10 cellular contexts compared by ENCODE assay signal in genomic region chr2:53473236-53473635, GRCh38.
A peak's percentile ranks its signal among the peaks of the same experiment; 100 is the strongest.
DNase-seq lines count a peak whose midpoint lies in the region; ATAC-seq, FAIRE-seq and TF ChIP-seq lines count a peak whose summit lies in the region.
"Had no signal": no experiment of that assay in that cellular context is flagged by ENCODE, and none has a peak within 500 bp of the region (broad histone marks: within the 10 kb centered on the region; RNA-seq: fewer than 3 reads in every experiment).

No MANE protein-coding gene starts in this region.

- H3K4me3 Mint-ChIP-seq in activated CD8-positive, alpha-beta T cell treated with anti-CD3 and anti-CD28 coated beads, Interleukin-2, amount 10 ng/mL, durations not matched to agents 7 days and 5 days, result no peak overlapping the region

- H3K27ac Mint-ChIP-seq in activated naive CD4-positive, alpha-beta T cell treated with anti-CD3 and anti-CD28 coated beads, Interleukin-2, amount 50 U/mL, for 72 hours, result no peak overlapping the region
- H3K27ac Mint-ChIP-seq in activated CD8-positive, alpha-beta T cell treated with anti-CD3 and anti-CD28 coated beads, Interleukin-2, amount 10 ng/mL, durations not matched to agents 7 days and 5 days, result no peak overlapping the region

- FAIRE-seq in kidney (lab: Jason Lieb, UNC), result no peak

- TF ChIP-seq CTCF in PC-9 (conservative IDR thresholded peaks at IDR 0.05), result 0 out of 2 replicates have a peak, but pooled peaks have one; percentile 22
- TF ChIP-seq CTCF in kidney (IDR thresholded peaks at IDR 0.05; ENCODE audit: borderline replicate concordance, extremely low read depth, insufficient read depth), result peak; percentile 22

- H3K9ac ChIP-seq in kidney (ENCODE audit: low read length in 2 of 2), result no peak overlapping the region

- H3K27me3 ChIP-seq in PC-9 (ENCODE audit: insufficient read depth, low read depth), result no peaks in the 10 kb centered on the region

- H3K4me3 ChIP-seq in PC-9 (no peak overlapping the region), kidney (ENCODE audit: low read length in 2 of 2) (no peak overlapping the region)

- H3K4me2 ChIP-seq in PC-9, result no peak overlapping the region

- peak; percentile 50 for ATAC-seq in HG02759 (IDR thresholded peaks at IDR 0.05; ENCODE audit: unreplicated experiment)
- no peak for ATAC-seq in GM21528 (IDR thresholded peaks at IDR 0.05; ENCODE audit: low FRiP score, unreplicated experiment)
- no peak for ATAC-seq in activated naive CD4-positive, alpha-beta T cell treated with anti-CD3 and anti-CD28 coated beads, Interleukin-2, amount 50 U/mL, for 72 hours
- no peak for ATAC-seq in activated CD8-positive, alpha-beta T cell treated with anti-CD3 and anti-CD28 coated beads, Interleukin-2, amount 10 ng/mL, durations not matched to agents 7 days and 5 days

- POLR2A ChIA-PET in PC-9 (lab: Charles Lee; ENCODE audit: unreplicated experiment), result no interaction called here
- POLR2A ChIA-PET in activated CD8-positive, alpha-beta T cell treated with anti-CD3 and anti-CD28 coated beads, Interleukin-2, amount 10 ng/mL, durations not matched to agents 7 days and 5 days (lab: Charles Lee), result no interaction called here

- intact Hi-C loops in PC-9 (cut with micrococcal nuclease; ENCODE audit: unreplicated experiment), result loop anchor here (10.0 kb wide), 1 partner anchor 268 kb away; no protein-coding TSS in a partner anchor
- intact Hi-C loops in kidney (cut with DNase I), result no loop called here

- CTCF ChIA-PET in PC-9 (lab: Charles Lee), result no interaction called here
- CTCF ChIA-PET in activated CD8-positive, alpha-beta T cell treated with anti-CD3 and anti-CD28 coated beads, Interleukin-2, amount 10 ng/mL, durations not matched to agents 7 days and 5 days (lab: Charles Lee), result no interaction called here

- H4K20me1 ChIP-seq in PC-9 (ENCODE audit: insufficient read depth), result no peaks in the 10 kb centered on the region

- H3K4me1 ChIP-seq in PC-9 (replicated peaks; ENCODE audit: insufficient read depth) (peaks cover 43% of the 10 kb centered on the region), kidney (ENCODE audit: control insufficient read depth in 1 of 2, insufficient read depth in 1 of 2, low read depth in 1 of 2, low read length in 2 of 2) (no peaks in the 10 kb centered on the region)

- H2AFZ ChIP-seq in PC-9, result no peak overlapping the region

- H3K79me2 ChIP-seq in PC-9 (ENCODE audit: low read depth), result no peaks in the 10 kb centered on the region

- H3K9me3 ChIP-seq in PC-9 (ENCODE audit: insufficient read depth, low read depth) (no peaks in the 10 kb centered on the region; the same call in 1 of the 2 replicates), kidney (ENCODE audit: control insufficient read depth in 1 of 2, low read length in 2 of 2) (no peaks in the 10 kb centered on the region)

- H3K9me3 Mint-ChIP-seq in activated naive CD4-positive, alpha-beta T cell treated with anti-CD3 and anti-CD28 coated beads, Interleukin-2, amount 50 U/mL, for 72 hours, result peaks cover 0 to 2% of the 10 kb centered on the region in 2 donors
- H3K9me3 Mint-ChIP-seq in activated CD8-positive, alpha-beta T cell treated with anti-CD3 and anti-CD28 coated beads, Interleukin-2, amount 10 ng/mL, durations not matched to agents 7 days and 5 days (ENCODE audit: insufficient read depth), result no peaks in the 10 kb centered on the region

- no peaks in the 10 kb centered on the region for H3K9me2 ChIP-seq in PC-9 (ENCODE audit: insufficient read depth)

- H3K4me1 Mint-ChIP-seq in activated CD8-positive, alpha-beta T cell treated with anti-CD3 and anti-CD28 coated beads, Interleukin-2, amount 10 ng/mL, durations not matched to agents 7 days and 5 days (ENCODE audit: low read depth), result no peaks in the 10 kb centered on the region

- no peaks in the 10 kb centered on the region for H3K27me3 Mint-ChIP-seq in activated CD8-positive, alpha-beta T cell treated with anti-CD3 and anti-CD28 coated beads, Interleukin-2, amount 10 ng/mL, durations not matched to agents 7 days and 5 days (ENCODE audit: low read depth)

- DNase-seq in DMS53 treated with DMSO at 0.1 percent for 48 hours (lab: John Stamatoyannopoulos, UW; ENCODE audit: unreplicated experiment), result peak; percentile 72
- DNase-seq in PC-9, result no peak
- DNase-seq in kidney, result no peak
- no peak for DNase-seq in activated naive CD4-positive, alpha-beta T cell treated with anti-CD3 and anti-CD28 coated beads, Interleukin-2, amount 50 U/mL, for 72 hours (ENCODE audit: low spot score in 2 of 2)
- no peak for DNase-seq in Kasumi-1 (lab: John Stamatoyannopoulos, UW)
- no peak for DNase-seq in activated CD8-positive, alpha-beta T cell treated with anti-CD3 and anti-CD28 coated beads, Interleukin-2, amount 10 ng/mL, durations not matched to agents 7 days and 5 days
- DNase-seq: NCI-H526 treated with DMSO at 0.1 percent for 48 hours, retina had no signal

- no TSS peak for BruUV-seq in PC-9 (replicated peaks; lab: Mats Ljungman, UMichigan)

- no peak overlapping the region for H3K27ac ChIP-seq in PC-9
- H3K27ac ChIP-seq in kidney (ENCODE audit: low read depth in 2 of 2, low read length in 2 of 2), result no peak overlapping the region

- H3K36me3 ChIP-seq in PC-9 (ENCODE audit: low read depth) (no peaks in the 10 kb centered on the region), kidney (ENCODE audit: control insufficient read depth in 1 of 2, insufficient read depth in 2 of 2, low read length in 2 of 2) (no peaks in the 10 kb centered on the region)

- no peaks in the 10 kb centered on the region for H3K36me3 Mint-ChIP-seq in activated naive CD4-positive, alpha-beta T cell treated with anti-CD3 and anti-CD28 coated beads, Interleukin-2, amount 50 U/mL, for 72 hours
- H3K36me3 Mint-ChIP-seq in activated CD8-positive, alpha-beta T cell treated with anti-CD3 and anti-CD28 coated beads, Interleukin-2, amount 10 ng/mL, durations not matched to agents 7 days and 5 days (ENCODE audit: low read depth), result no peaks in the 10 kb centered on the region

- peaks cover 36% of the 10 kb centered on the region for H3F3A ChIP-seq in PC-9 (ENCODE audit: insufficient read depth, low read depth)
